In genomic region chr3:123076496-123077418, GRCh38 we compare ENCODE assay signal across 1 cellular context.
TF ChIP-seq lines count a peak whose summit lies in the region.

No MANE protein-coding gene starts in this region.

TF ChIP-seq in HEK293, 187 proteins besides CTCF, POLR2A, EP300 and RAD21 (continued from another document):
- TF ChIP-seq ZNF398 (tag by site-specific recombination; IDR thresholded peaks at IDR 0.05), result peak; percentile 76
- 0 out of 2 replicates have a peak, but pooled peaks have one; percentile 12 for TF ChIP-seq ZNF768 (tag by site-specific recombination; IDR thresholded peaks at IDR 0.05)
- 0 out of 2 replicates have a peak, but pooled peaks have one; percentile 13 for TF ChIP-seq FEZF1 (tag by site-specific recombination; IDR thresholded peaks at IDR 0.05)
- no peak for TF ChIP-seq ZNF473 (tag by site-specific recombination; IDR thresholded peaks at IDR 0.05)
- 0 out of 2 replicates have a peak, but pooled peaks have one; percentile 56 for TF ChIP-seq ZNF10 (tag by site-specific recombination; IDR thresholded peaks at IDR 0.05)
- 0 out of 2 replicates have a peak, but pooled peaks have one; percentile 39 for TF ChIP-seq ZNF18 (tag by site-specific recombination; IDR thresholded peaks at IDR 0.05)
- peak; percentile 78 for TF ChIP-seq PRDM6 (tag by site-specific recombination; IDR thresholded peaks at IDR 0.05)
TF ChIP-seq in HEK293: peak in this region for 16.
